10 cellular contexts compared by ENCODE assay signal in genomic region chr20:49275634-49276033, GRCh38. TPM values are rescaled to one million over a fixed set of nuclear protein-coding genes. Genes with fewer than 3 reads are reported as not detected.
DNase-seq lines count a peak whose midpoint lies in the region; ATAC-seq, FAIRE-seq and TF ChIP-seq lines count a peak whose summit lies in the region.
"Had no signal": no experiment of that assay in that cellular context is flagged by ENCODE, and none has a peak within 500 bp of the region (broad histone marks: within the 10 kb centered on the region; RNA-seq: fewer than 3 reads in every experiment).

No MANE protein-coding gene starts in this region.

- H3K9me3 ChIP-seq in ascending aorta: peaks cover 2 to 3% of the 10 kb centered on the region in 2 donors
- H3K9me3 ChIP-seq in muscle layer of colon (ENCODE audit: low read length): peaks cover 2% of the 10 kb centered on the region
- no peaks in the 10 kb centered on the region for H3K9me3 ChIP-seq in MM.1S (replicated peaks; ENCODE audit: insufficient read depth, low read length)

- ATAC-seq in GM21528 (IDR thresholded peaks at IDR 0.05; ENCODE audit: low FRiP score, unreplicated experiment) (no peak), HG03378 (IDR thresholded peaks at IDR 0.05; ENCODE audit: unreplicated experiment) (no peak)

- H3K9ac ChIP-seq in muscle layer of colon (ENCODE audit: low read length): peak overlapping the region; percentile 1
- no peak overlapping the region for H3K9ac ChIP-seq in MM.1S (ENCODE audit: low read length)

- intact Hi-C loops in ascending aorta (cut with DNase I): no loop called here

- DNase-seq in HTR-8/SVneo (ENCODE audit: insufficient read length, low spot score) (no peak), ascending aorta (ENCODE audit: low spot score in 2 of 2) (no peak), MM.1S (no peak)
- DNase-seq in stimulated activated CD4-positive, alpha-beta T cell treated with anti-CD3 and anti-CD28 coated beads, Interleukin-2, amount 100 ng/mL, for 48 hours: no peak
- DNase-seq: stimulated activated naive CD4-positive, alpha-beta T cell treated with Interleukin-2 at 50 U/mL for 16 hours had no signal

- peaks cover 37% of the 10 kb centered on the region for H3F3A ChIP-seq in MM.1S (ENCODE audit: insufficient read depth, low read length)

- H3K4me1 ChIP-seq in ACC112 (ENCODE audit: control insufficient read depth, insufficient read depth, low read length, unreplicated experiment) (peaks cover 25% of the 10 kb centered on the region), ascending aorta (peaks cover 21 to 27% of the 10 kb centered on the region in 2 donors), muscle layer of colon (ENCODE audit: insufficient read depth, low read length) (peaks cover 39% of the 10 kb centered on the region), MM.1S (ENCODE audit: low read length) (peaks cover 37% of the 10 kb centered on the region)

- no peak overlapping the region; the same call in 1 of the 2 replicates for H3K4me2 ChIP-seq in MM.1S (ENCODE audit: low read depth, low read length)

- H3K36me3 ChIP-seq in ACC112 (ENCODE audit: insufficient read depth, low read length): peaks cover 58% of the 10 kb centered on the region
- H3K36me3 ChIP-seq in ascending aorta: peaks cover 31 to 47% of the 10 kb centered on the region in 2 donors
- H3K36me3 ChIP-seq in muscle layer of colon (ENCODE audit: insufficient read depth, low read length): peaks cover 36% of the 10 kb centered on the region
- peaks cover 22% of the 10 kb centered on the region for H3K36me3 ChIP-seq in MM.1S (replicated peaks; ENCODE audit: insufficient read depth, low read length)

- H3K79me2 ChIP-seq in ACC112 (ENCODE audit: control insufficient read depth, insufficient read depth, low read length, unreplicated experiment): peaks cover 90% of the 10 kb centered on the region
- H3K79me2 ChIP-seq in MM.1S (ENCODE audit: low read length): peaks cover 37% of the 10 kb centered on the region

- H3K4me3 ChIP-seq in ACC112 (ENCODE audit: low read depth, low read length): peak overlapping the region; percentile 92
- H3K4me3 ChIP-seq in ascending aorta: peak overlapping the region; percentile 75 to 98
- peak overlapping the region in 1 of 2 donors; percentile 1 for H3K4me3 ChIP-seq in muscle layer of colon (ENCODE audit: low read depth in 1 of 2, low read length in 2 of 2)
- no peak overlapping the region for H3K4me3 ChIP-seq in MM.1S (ENCODE audit: low read length)

- peak; percentile 33 for FAIRE-seq in HTR-8/SVneo (lab: Jason Lieb, UNC)
- FAIRE-seq: H1 had no signal

- H3K27me3 ChIP-seq in ACC112 (ENCODE audit: insufficient read depth, low read length) (no peaks in the 10 kb centered on the region), ascending aorta (no peaks in the 10 kb centered on the region), muscle layer of colon (ENCODE audit: control insufficient read depth in 1 of 2, insufficient read depth in 2 of 2, low read length in 2 of 2) (no peaks in the 10 kb centered on the region), MM.1S (replicated peaks; ENCODE audit: insufficient read depth, low read length) (no peaks in the 10 kb centered on the region)

- no peaks in the 10 kb centered on the region for H4K20me1 ChIP-seq in MM.1S (ENCODE audit: insufficient read depth, low read length)

- no peak for TF ChIP-seq CTCF in ascending aorta (IDR thresholded peaks at IDR 0.05)
- no peak for TF ChIP-seq CTCF in MM.1S (IDR thresholded peaks at IDR 0.05; ENCODE audit: low read length)

- peak overlapping the region; percentile 86 for H3K27ac ChIP-seq in ACC112 (ENCODE audit: low read depth, low read length)
- H3K27ac ChIP-seq in ascending aorta: peak overlapping the region; percentile 94 to 99
- no peak overlapping the region for H3K27ac ChIP-seq in muscle layer of colon (ENCODE audit: low read depth, low read length)
- H3K27ac ChIP-seq in MM.1S (ENCODE audit: low read length): no peak overlapping the region

- no peak overlapping the region for H2AFZ ChIP-seq in ACC112 (ENCODE audit: low read length, unreplicated experiment)
- no peak overlapping the region for H2AFZ ChIP-seq in MM.1S (ENCODE audit: low read length)

- no peaks in the 10 kb centered on the region for H3K9me2 ChIP-seq in MM.1S (replicated peaks; ENCODE audit: insufficient read depth, low read length)

RNA-seq across cellular contexts. Expression of gene ZNFX1, which starts 2.2 kb away (rescaled TPM):
- total RNA-seq in ascending aorta: 49.1 TPM

RNA-seq across cellular contexts. Expression of gene DDX27, which starts 56.4 kb away (rescaled TPM):
- 17.3 TPM for total RNA-seq in ascending aorta

Comparison
In these comparisons a context has a peak if more than half of its experiments do, and no peak if none do; other contexts are left out.
1. H3K27ac ChIP-seq: peak in ACC112 (single experiment) and ascending aorta (2 of 2); none in muscle layer of colon (single experiment) and MM.1S (single experiment).